ENCODE assay signal across 11 cellular contexts in the genomic region with DNA sequence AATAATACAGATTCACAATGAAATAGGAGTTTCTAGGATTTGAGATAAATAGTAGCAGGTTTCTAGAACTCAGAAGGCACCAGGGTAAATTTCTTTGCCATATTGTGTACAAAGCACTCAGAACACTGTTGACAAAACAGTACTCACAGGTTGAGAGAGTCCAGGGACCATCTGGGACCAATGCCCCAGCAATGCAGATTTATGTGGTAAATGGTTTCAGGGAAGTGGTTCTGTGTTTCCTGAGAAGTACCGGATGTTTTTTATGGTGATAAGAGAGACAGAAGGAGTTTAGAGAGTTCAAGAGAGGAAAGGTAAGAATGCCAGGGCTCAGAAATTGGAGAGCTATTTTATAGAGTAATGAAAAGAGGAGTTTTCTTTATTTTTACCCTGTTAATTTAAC. TPM values are rescaled to one million over a fixed set of nuclear protein-coding genes. Genes with fewer than 3 reads are reported as not detected.
DNase-seq lines count a peak whose midpoint lies in the region; ATAC-seq and TF ChIP-seq lines count a peak whose summit lies in the region.
"Had no signal": no experiment of that assay in that cellular context is flagged by ENCODE, and none has a peak within 500 bp of the region (broad histone marks: within the 10 kb centered on the region; RNA-seq: fewer than 3 reads in every experiment).

No MANE protein-coding gene starts in this region.

- peak; percentile 39 to 61 for ATAC-seq in CD4-positive, CD25-positive, alpha-beta regulatory T cell (ENCODE audit: low read depth in 2 of 2)
- ATAC-seq in SK-N-SH treated with all-trans-retinoic acid at 6 μM for 48 hours (no peak), GM18868 (IDR thresholded peaks at IDR 0.05; ENCODE audit: unreplicated experiment) (no peak)
- peak; percentile 74 for ATAC-seq in central memory CD8-positive, alpha-beta T cell (replicated peaks; ENCODE audit: extremely low read depth, poor library complexity, severe bottlenecking)

- H3K4me3 ChIP-seq in CD4-positive, CD25-positive, alpha-beta regulatory T cell (ENCODE audit: low read depth, low read length) = peak overlapping the region; percentile 51

- H3K36me3 ChIP-seq in CD4-positive, CD25-positive, alpha-beta regulatory T cell (ENCODE audit: control insufficient read depth, insufficient read depth, low read length) = no peaks in the 10 kb centered on the region

- no peaks in the 10 kb centered on the region for H3K36me3 Mint-ChIP-seq in CD4-positive, CD25-positive, alpha-beta regulatory T cell
- peaks cover 2% of the 10 kb centered on the region for H3K36me3 Mint-ChIP-seq in central memory CD8-positive, alpha-beta T cell (ENCODE audit: insufficient read depth)

- peaks cover 22% of the 10 kb centered on the region for H3K4me1 ChIP-seq in CD4-positive, CD25-positive, alpha-beta regulatory T cell (ENCODE audit: control insufficient read depth, insufficient read depth, low read length, poor library complexity, severe bottlenecking)

- H3K9me3 Mint-ChIP-seq in CD4-positive, CD25-positive, alpha-beta regulatory T cell = no peaks in the 10 kb centered on the region
- no peaks in the 10 kb centered on the region for H3K9me3 Mint-ChIP-seq in central memory CD8-positive, alpha-beta T cell

- H3K9me3 ChIP-seq in CD4-positive, CD25-positive, alpha-beta regulatory T cell (ENCODE audit: control insufficient read depth in 2 of 2, low read length in 2 of 2) = no peaks in the 10 kb centered on the region

- peak overlapping the region; percentile 16 to 66 (median 34) for H3K4me3 Mint-ChIP-seq in CD4-positive, CD25-positive, alpha-beta regulatory T cell
- peak overlapping the region; percentile 33 for H3K4me3 Mint-ChIP-seq in central memory CD8-positive, alpha-beta T cell

- peaks cover 29 to 45% (median 34%) of the 10 kb centered on the region in 4 donors for H3K4me1 Mint-ChIP-seq in CD4-positive, CD25-positive, alpha-beta regulatory T cell
- H3K4me1 Mint-ChIP-seq in central memory CD8-positive, alpha-beta T cell = peaks cover 35% of the 10 kb centered on the region

- H3K27ac Mint-ChIP-seq in CD4-positive, CD25-positive, alpha-beta regulatory T cell = peak overlapping the region; percentile 85 to 92 (median 91)
- peak overlapping the region; percentile 86 for H3K27ac Mint-ChIP-seq in central memory CD8-positive, alpha-beta T cell (ENCODE audit: low read depth)

- peak overlapping the region; percentile 48 for H3K27ac ChIP-seq in CD4-positive, CD25-positive, alpha-beta regulatory T cell (ENCODE audit: insufficient read depth, low read length, poor library complexity, severe bottlenecking)

- no peaks in the 10 kb centered on the region for H3K27me3 ChIP-seq in CD4-positive, CD25-positive, alpha-beta regulatory T cell (ENCODE audit: control insufficient read depth, insufficient read depth, low read length)

- H3K27me3 Mint-ChIP-seq in CD4-positive, CD25-positive, alpha-beta regulatory T cell = no peaks in the 10 kb centered on the region
- no peaks in the 10 kb centered on the region for H3K27me3 Mint-ChIP-seq in central memory CD8-positive, alpha-beta T cell

- DNase-seq in CD4-positive, CD25-positive, alpha-beta regulatory T cell = peak in 1 of 3 donors; percentile 88
- DNase-seq in COLO668 (lab: John Stamatoyannopoulos, UW; ENCODE audit: unreplicated experiment) = peak; percentile 39
- DNase-seq in central memory CD8-positive, alpha-beta T cell (ENCODE audit: low spot score in 2 of 2) = no peak
- no peak for DNase-seq in NCI-H1436 (lab: John Stamatoyannopoulos, UW)
- DNase-seq in pons (ENCODE audit: low spot score) = no peak
- DNase-seq: Calu3, HCEC 1CT, midbrain, NCI-H1436 treated with DMSO at 0.1 percent for 48 hours had no signal

TF ChIP-seq in SK-N-SH treated with all-trans-retinoic acid at 6 μM for 48 hours, 23 proteins besides CTCF, POLR2A, EP300 and RAD21:
- peak; percentile 22; the same call in 1 of the 2 replicates for TF ChIP-seq TCF4 (CRISPR knock-in tag; IDR thresholded peaks at IDR 0.05; ENCODE audit: borderline replicate concordance)
- TF ChIP-seq ZFP30 (CRISPR knock-in tag; IDR thresholded peaks at IDR 0.05) = no peak
TF ChIP-seq in SK-N-SH treated with all-trans-retinoic acid at 6 μM for 48 hours: peak in this region for 1.

RNA-seq across cellular contexts. Expression of gene DIPK1A, which starts 29.6 kb away (rescaled TPM):
- total RNA-seq in CD4-positive, CD25-positive, alpha-beta regulatory T cell = 10.9 TPM
- polyA plus RNA-seq in CD4-positive, CD25-positive, alpha-beta regulatory T cell = 10 to 100 TPM; 13.0 to 19.6 (median 15.2) TPM

Comparison
In these comparisons a context has a peak if more than half of its experiments do, and no peak if none do; other contexts are left out.
1. ATAC-seq: peak in CD4-positive, CD25-positive, alpha-beta regulatory T cell (2 of 2) and central memory CD8-positive, alpha-beta T cell (single experiment); none in SK-N-SH treated with all-trans-retinoic acid at 6 μM for 48 hours (single experiment) and GM18868 (single experiment).